Comparison of ENCODE assay signal across 18 cellular contexts in the genomic region with DNA sequence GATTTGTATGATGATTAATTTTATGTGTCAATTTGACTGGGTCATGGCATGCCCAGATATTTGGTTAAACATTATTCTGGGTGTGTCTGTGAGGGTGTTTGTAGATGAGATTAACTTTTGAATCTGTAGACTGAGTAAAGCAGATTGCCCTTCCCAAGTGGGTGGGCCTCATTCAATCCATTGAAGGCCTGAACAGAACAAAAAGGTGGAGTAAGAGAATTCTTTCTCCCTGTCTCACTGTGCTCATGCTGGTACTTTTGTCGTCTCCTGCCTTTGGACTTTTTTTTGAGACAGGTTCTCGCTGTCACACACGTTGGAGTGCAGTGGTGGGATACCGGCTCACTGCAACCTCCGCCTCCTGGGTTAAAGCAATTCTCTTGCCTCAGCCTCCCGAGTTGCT.
"Had no signal": no experiment of that assay in that cellular context is flagged by ENCODE, and none has a peak within 500 bp of the region (broad histone marks: within the 10 kb centered on the region; RNA-seq: fewer than 3 reads in every experiment).

No MANE protein-coding gene starts in this region.

- H3K27ac ChIP-seq: esophagus muscularis mucosa, gastrocnemius medialis, sigmoid colon had no signal

- H3K27me3 ChIP-seq: gastrocnemius medialis had no signal

- DNase-seq: activated CD4-positive, alpha-beta memory T cell treated with anti-CD3 and anti-CD28 coated beads for 36 hours; activated CD4-positive, alpha-beta T cell treated with anti-CD3 and anti-CD28 coated beads for 4 hours; activated CD4-positive, CD25-positive, alpha-beta regulatory T cell; activated effector memory CD4-positive, alpha-beta T cell treated with anti-CD3 and anti-CD28 coated beads, Interleukin-2, amount 50 U/mL, for 16 hours; activated naive CD4-positive, alpha-beta T cell treated with anti-CD3 and anti-CD28 coated beads, Interleukin-2, amount 10 ng/mL, durations not matched to agents 7 days and 5 days; amygdala; cortex of kidney; gastrocnemius medialis; hypothalamus; left ventricle myocardium superior; occipital lobe; retina; sigmoid colon; stimulated activated CD4-positive, alpha-beta T cell treated with anti-CD3 and anti-CD28 coated beads, Interleukin-4, amount 100 ng/mL, for 1 hour; stimulated activated naive CD4-positive, alpha-beta T cell; T-helper 17 cell had no signal

- H3K9me3 ChIP-seq: esophagus muscularis mucosa, gastrocnemius medialis, sigmoid colon had no signal

- FAIRE-seq: endometrium had no signal

- H3K4me1 ChIP-seq: esophagus muscularis mucosa, gastrocnemius medialis, sigmoid colon had no signal

- ATAC-seq: gastrocnemius medialis, left ventricle myocardium superior, T-helper 17 cell had no signal

- H3K4me3 ChIP-seq: esophagus muscularis mucosa, gastrocnemius medialis, sigmoid colon had no signal

- H3K36me3 ChIP-seq: esophagus muscularis mucosa, gastrocnemius medialis, sigmoid colon had no signal
